ENCODE assay signal across 1 cellular context in the genomic region with DNA sequence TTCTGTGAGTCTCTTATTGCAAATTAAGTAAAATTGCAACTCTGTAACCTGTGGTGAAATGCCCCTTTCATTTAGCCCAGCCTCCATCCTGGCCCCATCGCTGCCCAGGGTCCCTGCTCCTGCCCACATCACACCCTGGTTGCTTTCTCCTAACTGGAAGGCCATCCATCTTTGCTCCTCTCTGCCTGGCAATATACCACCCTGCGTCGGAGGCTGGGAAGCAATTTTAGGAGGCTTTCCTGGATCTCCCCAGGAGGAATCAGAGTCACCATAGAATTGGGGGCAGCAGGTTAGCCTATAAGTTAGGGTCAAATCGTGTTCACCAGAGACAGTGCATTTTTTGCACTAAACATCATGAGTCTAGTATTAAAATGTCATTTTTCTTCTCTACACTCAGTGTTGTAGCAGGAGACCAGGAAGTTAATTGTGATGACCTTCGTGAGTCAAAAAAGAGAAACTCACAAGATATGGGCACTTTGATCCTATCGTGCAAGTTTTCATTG.
TF ChIP-seq lines count a peak whose summit lies in the region.

No MANE protein-coding gene starts in this region.

TF ChIP-seq in H1, 55 proteins besides CTCF, POLR2A, EP300 and RAD21:
- no peak for TF ChIP-seq SP1 (IDR thresholded peaks at IDR 0.05; ENCODE audit: low read depth, low read length)
- TF ChIP-seq BRCA1 (IDR thresholded peaks at IDR 0.05; ENCODE audit: low read depth, low read length): no peak
- TF ChIP-seq POLR2AphosphoS5 (IDR thresholded peaks at IDR 0.05; ENCODE audit: low read depth, low read length): no peak
- TF ChIP-seq KDM5A (IDR thresholded peaks at IDR 0.05; ENCODE audit: low read length): no peak
- no peak for TF ChIP-seq RXRA (IDR thresholded peaks at IDR 0.05; ENCODE audit: insufficient read depth, low read depth, low read length)
- no peak for TF ChIP-seq SIN3A (conservative IDR thresholded peaks at IDR 0.05 in 1 of 2, IDR thresholded peaks at IDR 0.05 in 1 of 2; ENCODE audit: low read depth in 1 of 2, low read length in 2 of 2)
- no peak for TF ChIP-seq SIX5 (IDR thresholded peaks at IDR 0.05; ENCODE audit: low read depth, low read length)
- no peak for TF ChIP-seq EZH2 (IDR thresholded peaks at IDR 0.05; ENCODE audit: low read depth, low read length, severe bottlenecking)
- no peak for TF ChIP-seq EGR1 (IDR thresholded peaks at IDR 0.05; ENCODE audit: borderline replicate concordance, low read depth, low read length)
- no peak for TF ChIP-seq CEBPB (IDR thresholded peaks at IDR 0.05; ENCODE audit: low read depth, low read length)
- TF ChIP-seq SP2 (IDR thresholded peaks at IDR 0.05; ENCODE audit: low read length): no peak
- TF ChIP-seq FOSL1 (IDR thresholded peaks at IDR 0.05; ENCODE audit: insufficient read depth, low read depth, low read length): no peak
- no peak for TF ChIP-seq KDM1A (IDR thresholded peaks at IDR 0.05; ENCODE audit: borderline replicate concordance, low read length)
- TF ChIP-seq TAF1 (IDR thresholded peaks at IDR 0.05; ENCODE audit: low read depth, low read length): no peak
